In the genomic region with DNA sequence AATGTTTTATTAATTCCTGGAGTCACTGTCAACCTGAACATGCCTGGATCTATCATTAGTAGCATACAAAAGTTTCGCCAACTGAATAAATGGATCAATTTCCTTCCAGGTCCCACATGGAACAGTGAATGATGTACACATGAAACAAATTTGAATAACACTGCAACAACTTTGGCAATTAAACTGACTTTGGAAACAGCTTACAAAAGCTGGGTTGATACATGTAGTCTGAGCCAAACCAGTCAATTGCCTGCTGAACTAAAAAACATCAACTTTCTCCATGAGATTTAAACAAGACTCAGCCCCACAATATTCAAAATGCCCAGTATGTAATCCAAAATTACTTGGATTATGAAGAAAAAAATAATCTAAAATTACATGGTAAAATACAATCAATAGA, we compare ENCODE assay signal across 1 cellular context.
TF ChIP-seq lines count a peak whose summit lies in the region.

No MANE protein-coding gene starts in this region.

TF ChIP-seq in IMR-90, 13 proteins besides CTCF, POLR2A, EP300 and RAD21 (continued from another document):
- no peak for TF ChIP-seq ELK1 (IDR thresholded peaks at IDR 0.05; ENCODE audit: borderline replicate concordance, low read depth, low read length)
- no peak for TF ChIP-seq RCOR1 (IDR thresholded peaks at IDR 0.05; ENCODE audit: insufficient replicate concordance, low read length)
- TF ChIP-seq CEBPB (IDR thresholded peaks at IDR 0.05; ENCODE audit: low read depth, low read length) = no peak
- TF ChIP-seq CHD1 (IDR thresholded peaks at IDR 0.05; ENCODE audit: low read depth, low read length) = no peak
- no peak for TF ChIP-seq MAZ (IDR thresholded peaks at IDR 0.05; ENCODE audit: borderline replicate concordance, low read depth, low read length)
- no peak for TF ChIP-seq MAFK (IDR thresholded peaks at IDR 0.05; ENCODE audit: low read depth, low read length)
- no peak for TF ChIP-seq RFX5 (IDR thresholded peaks at IDR 0.05; ENCODE audit: low read depth, low read length)
